Comparison of ENCODE assay signal across 16 cellular contexts in genomic region chr6:12334524-12335130, GRCh38. TPM values are rescaled to one million over a fixed set of nuclear protein-coding genes. Genes with fewer than 3 reads are reported as not detected.
A peak's percentile ranks its signal among the peaks of the same experiment; 100 is the strongest.
DNase-seq lines count a peak whose midpoint lies in the region; ATAC-seq lines count a peak whose summit lies in the region.
"Had no signal": no experiment of that assay in that cellular context is flagged by ENCODE, and none has a peak within 500 bp of the region (broad histone marks: within the 10 kb centered on the region; RNA-seq: fewer than 3 reads in every experiment).

No MANE protein-coding gene starts in this region.

- H3K27ac Mint-ChIP-seq in T-helper 17 cell: no peak overlapping the region

- H3K27ac ChIP-seq in SJSA1 (peak overlapping the region; percentile 91), caudate nucleus (ENCODE audit: low read depth, low read length) (no peak overlapping the region)

- intact Hi-C loops in sciatic nerve (cut with DNase I): no loop called here

- peaks cover 12% of the 10 kb centered on the region for H3K27me3 Mint-ChIP-seq in T-helper 17 cell

- peaks cover 3% of the 10 kb centered on the region for H3K4me1 Mint-ChIP-seq in T-helper 17 cell
- H3K4me1 Mint-ChIP-seq: CD8-positive, alpha-beta memory T cell had no signal

- no peak overlapping the region for H3K4me3 Mint-ChIP-seq in T-helper 17 cell
- H3K4me3 Mint-ChIP-seq: CD8-positive, alpha-beta memory T cell; H9 had no signal

- H3K9me3 ChIP-seq in SJSA1 (replicated peaks) (no peaks in the 10 kb centered on the region), T-helper 17 cell (ENCODE audit: control insufficient read depth, low read length, poor library complexity, severe bottlenecking) (no peaks in the 10 kb centered on the region)

- H3K4me3 ChIP-seq in SJSA1: no peak overlapping the region

- peaks cover 2% of the 10 kb centered on the region for H3K36me3 Mint-ChIP-seq in T-helper 17 cell (ENCODE audit: low read depth)
- H3K36me3 Mint-ChIP-seq: CD8-positive, alpha-beta memory T cell had no signal

- H3K27me3 ChIP-seq in SJSA1 (replicated peaks): no peaks in the 10 kb centered on the region

- DNase-seq in H4 (ENCODE audit: low spot score) (peak; percentile 47), SJSA1 (ENCODE audit: low read depth in 1 of 2, low spot score in 2 of 2) (peak; percentile 64), fibroblast of gingiva (ENCODE audit: low read depth) (peak; percentile 25), sciatic nerve (ENCODE audit: low spot score) (no peak), T-helper 17 cell (no peak), caudate nucleus (lab: John Stamatoyannopoulos, UW) (no peak)
- DNase-seq in stimulated activated CD8-positive, alpha-beta memory T cell treated with anti-CD3 and anti-CD28 coated beads, Interleukin-4, amount 100 ng/mL, for 48 hours: no peak
- DNase-seq: CD8-positive, alpha-beta memory T cell; GF-D8; H9; NCI-H187 treated with DMSO at 0.1 percent for 48 hours; NCI-H2171 treated with DMSO at 0.1 percent for 48 hours; NCI-H446 treated with DMSO at 0.1 percent for 48 hours; NCI-H748 treated with DMSO at 0.1 percent for 48 hours; OCI-M1 had no signal

- no peaks in the 10 kb centered on the region for H3K36me3 ChIP-seq in SJSA1

- peaks cover 73% of the 10 kb centered on the region for H3K4me1 ChIP-seq in SJSA1 (replicated peaks)

- no peak for ATAC-seq in sciatic nerve
- no peak for ATAC-seq in T-helper 17 cell

RNA-seq across cellular contexts. Expression of gene EDN1, which starts 44.5 kb away (rescaled TPM):
- 3.5 and 6.7 TPM in 2 replicates for total RNA-seq in H4 (2014; rRNA removed; shearing (Covaris generic))
- 39.7 and 45.5 TPM in 2 replicates for total RNA-seq in SJSA1 (2014; rRNA removed; shearing (Covaris generic))
- total RNA-seq in sciatic nerve: 35.0 TPM
- 1 to 10 TPM in 1 of 2 donors, under 1 TPM in 1; 0.57 to 1.2 TPM for total RNA-seq in T-helper 17 cell
- total RNA-seq: SK-MEL-5 had no signal

Comparison
In these comparisons a context has a peak if more than half of its experiments do, and no peak if none do; other contexts are left out.
1. DNase-seq: peak in H4 (single experiment), SJSA1 (2 of 2) and fibroblast of gingiva (single experiment); none in stimulated activated CD8-positive, alpha-beta memory T cell treated with anti-CD3 and anti-CD28 coated beads, Interleukin-4, amount 100 ng/mL, for 48 hours (single experiment), sciatic nerve (single experiment), T-helper 17 cell (0 of 3) and caudate nucleus (0 of 61).